8 cellular contexts compared by ENCODE assay signal in genomic region chr19:55461974-55462628, GRCh38. TPM values are rescaled to one million over a fixed set of nuclear protein-coding genes. Genes with fewer than 3 reads are reported as not detected.
DNase-seq lines count a peak whose midpoint lies in the region; ATAC-seq and TF ChIP-seq lines count a peak whose summit lies in the region.

No MANE protein-coding gene starts in this region.

- WGBS in ovary, 3 donors: 9 to 11% (median 10%) methylated on average over 27 of the region's 27 CpGs

- TF ChIP-seq CTCF in ovary (IDR thresholded peaks at IDR 0.05): no peak

- peak overlapping the region; percentile 85 for H3K27ac Mint-ChIP-seq in activated CD4-positive, alpha-beta T cell treated with anti-CD3 and anti-CD28 coated beads, Interleukin-2, amount 10 ng/mL, durations not matched to agents 7 days and 5 days

- intact Hi-C loops in ovary (cut with DNase I): loop anchor here in 1 of 4 donors (5.0 kb wide), 2 partner anchors 40 to 75 kb away; partner anchors contain the start of gene RPL28

- DNase-seq in activated CD4-positive, alpha-beta T cell treated with anti-CD3 and anti-CD28 coated beads, Interleukin-2, amount 10 ng/mL, durations not matched to agents 7 days and 5 days: no peak
- DNase-seq in activated CD4-positive, alpha-beta T cell treated with anti-CD3 and anti-CD28 coated beads, Interleukin-2, amount 50 U/mL, for 48 hours: no peak
- DNase-seq in erythroblast (lab: John Stamatoyannopoulos, UW) (peak; percentile 75 to 78), ovary (peak in 2 of 5 donors; percentile 59 to 60), NCI-H1092 treated with DMSO at 0.1 percent for 48 hours (lab: John Stamatoyannopoulos, UW) (no peak), GDM1 (lab: John Stamatoyannopoulos, UW) (no peak)

- H3K4me1 ChIP-seq in ovary (ENCODE audit: insufficient read depth): no peaks in the 10 kb centered on the region

- H3K9me3 Mint-ChIP-seq in activated CD4-positive, alpha-beta T cell treated with anti-CD3 and anti-CD28 coated beads, Interleukin-2, amount 10 ng/mL, durations not matched to agents 7 days and 5 days: no peaks in the 10 kb centered on the region

- no peak for TF ChIP-seq EP300 in ovary (IDR thresholded peaks at IDR 0.05)

- no peaks in the 10 kb centered on the region for H3K9me3 ChIP-seq in ovary

- CTCF ChIA-PET in activated CD4-positive, alpha-beta T cell treated with anti-CD3 and anti-CD28 coated beads, Interleukin-2, amount 10 ng/mL, durations not matched to agents 7 days and 5 days (lab: Charles Lee): interaction anchor here (0.5 to 1.7 kb wide), 5 partner anchors 9 to 707 kb away, joined by 3 to 9 read pairs (median 3); no protein-coding TSS in a partner anchor

- no peaks in the 10 kb centered on the region for H3K36me3 ChIP-seq in ovary

- H3K4me1 Mint-ChIP-seq in activated CD4-positive, alpha-beta T cell treated with anti-CD3 and anti-CD28 coated beads, Interleukin-2, amount 10 ng/mL, durations not matched to agents 7 days and 5 days: peaks cover 25% of the 10 kb centered on the region

- H3K4me3 ChIP-seq in ovary: peak overlapping the region; percentile 60

- peak overlapping the region in 1 of 2 donors; percentile 64 for H3K27ac ChIP-seq in ovary

- H3K4me3 Mint-ChIP-seq in activated CD4-positive, alpha-beta T cell treated with anti-CD3 and anti-CD28 coated beads, Interleukin-2, amount 10 ng/mL, durations not matched to agents 7 days and 5 days: peak overlapping the region; percentile 75

- H3K27me3 ChIP-seq in ovary: no peaks in the 10 kb centered on the region

- POLR2A ChIA-PET in activated CD4-positive, alpha-beta T cell treated with anti-CD3 and anti-CD28 coated beads, Interleukin-2, amount 10 ng/mL, durations not matched to agents 7 days and 5 days (lab: Charles Lee): no interaction called here

- H3K27me3 Mint-ChIP-seq in activated CD4-positive, alpha-beta T cell treated with anti-CD3 and anti-CD28 coated beads, Interleukin-2, amount 10 ng/mL, durations not matched to agents 7 days and 5 days: peaks cover 2% of the 10 kb centered on the region

- no peaks in the 10 kb centered on the region for H3K36me3 Mint-ChIP-seq in activated CD4-positive, alpha-beta T cell treated with anti-CD3 and anti-CD28 coated beads, Interleukin-2, amount 10 ng/mL, durations not matched to agents 7 days and 5 days (ENCODE audit: low read depth)

- TF ChIP-seq POLR2A in Raji (IDR thresholded peaks at IDR 0.05; ENCODE audit: insufficient read depth, low read depth, low read length) (peak; percentile 59), erythroblast (IDR thresholded peaks at IDR 0.05; ENCODE audit: low read length) (peak; percentile 76), ovary (IDR thresholded peaks at IDR 0.05) (peak; percentile 31)

- ATAC-seq in GM19463 (IDR thresholded peaks at IDR 0.05; ENCODE audit: unreplicated experiment): no peak

RNA-seq across cellular contexts. Expression of gene ISOC2, which starts 0.7 kb away (rescaled TPM):
- 10 to 100 TPM; 18.9 to 20.7 TPM for total RNA-seq in activated CD4-positive, alpha-beta T cell treated with anti-CD3 and anti-CD28 coated beads, Interleukin-2, amount 10 ng/mL, durations not matched to agents 7 days and 5 days
- 10 to 100 TPM; 21.8 to 39.2 (median 31.7) TPM for total RNA-seq in ovary
- 10 to 100 TPM in 1 of 2 donors, 1 to 10 TPM in 1; 1.4 to 39.4 TPM for polyA plus RNA-seq in ovary

RNA-seq across cellular contexts. Expression of gene C19orf85, which starts 2.5 kb away (rescaled TPM):
- not detected for total RNA-seq in activated CD4-positive, alpha-beta T cell treated with anti-CD3 and anti-CD28 coated beads, Interleukin-2, amount 10 ng/mL, durations not matched to agents 7 days and 5 days
- total RNA-seq in ovary: not detected
- polyA plus RNA-seq in ovary: not detected

RNA-seq across cellular contexts. Expression of gene ZNF628, which starts 14.3 kb away (rescaled TPM):
- 1 to 10 TPM; 7.3 to 9.7 TPM for total RNA-seq in activated CD4-positive, alpha-beta T cell treated with anti-CD3 and anti-CD28 coated beads, Interleukin-2, amount 10 ng/mL, durations not matched to agents 7 days and 5 days
- total RNA-seq in ovary: 10 to 100 TPM in 2 of 7 donors, 1 to 10 TPM in 5; 3.8 to 18.4 (median 8.7) TPM
- polyA plus RNA-seq in ovary: 1 to 10 TPM in 1 of 2 donors, not detected in 1; 8.7 TPM

RNA-seq across cellular contexts. Expression of gene SHISA7, which starts 19.0 kb away (rescaled TPM):
- not detected for total RNA-seq in activated CD4-positive, alpha-beta T cell treated with anti-CD3 and anti-CD28 coated beads, Interleukin-2, amount 10 ng/mL, durations not matched to agents 7 days and 5 days
- total RNA-seq in ovary: not detected
- not detected for polyA plus RNA-seq in ovary

RNA-seq across cellular contexts. Expression of gene NAT14, which starts 22.9 kb away (rescaled TPM):
- total RNA-seq in activated CD4-positive, alpha-beta T cell treated with anti-CD3 and anti-CD28 coated beads, Interleukin-2, amount 10 ng/mL, durations not matched to agents 7 days and 5 days: 10 to 100 TPM; 11.7 TPM
- 10 to 100 TPM in 6 of 7 donors, 1 to 10 TPM in 1; 9.2 to 40.4 (median 35.8) TPM for total RNA-seq in ovary
- polyA plus RNA-seq in ovary: 10 to 100 TPM in 1 of 2 donors, 1 to 10 TPM in 1; 3.2 to 23.5 TPM

Comparison
In these comparisons a context has a peak if more than half of its experiments do, and no peak if none do; other contexts are left out.
1. DNase-seq: peak in erythroblast (2 of 2); none in activated CD4-positive, alpha-beta T cell treated with anti-CD3 and anti-CD28 coated beads, Interleukin-2, amount 10 ng/mL, durations not matched to agents 7 days and 5 days (single experiment), activated CD4-positive, alpha-beta T cell treated with anti-CD3 and anti-CD28 coated beads, Interleukin-2, amount 50 U/mL, for 48 hours (0 of 2), NCI-H1092 treated with DMSO at 0.1 percent for 48 hours (single experiment) and GDM1 (single experiment).
2. Peak in every context shown above with its lines, with median percentiles within 50 percentile points of each other: POLR2A ChIP-seq.